22 cellular contexts compared by ENCODE assay signal in genomic region chr4:114383055-114383454, GRCh38.
DNase-seq lines count a peak whose midpoint lies in the region; FAIRE-seq and TF ChIP-seq lines count a peak whose summit lies in the region.
"Had no signal": no experiment of that assay in that cellular context is flagged by ENCODE, and none has a peak within 500 bp of the region (broad histone marks: within the 10 kb centered on the region; RNA-seq: fewer than 3 reads in every experiment).

No MANE protein-coding gene starts in this region.

- TF ChIP-seq POLR2A in esophagus muscularis mucosa (IDR thresholded peaks at IDR 0.05; ENCODE audit: low read depth) = no peak

- H3K18ac ChIP-seq in trophoblast cell (ENCODE audit: low read length) = no peak overlapping the region

- H2BK12ac ChIP-seq in trophoblast cell (ENCODE audit: low read length) = no peak overlapping the region

- H4K20me1 ChIP-seq in astrocyte (ENCODE audit: insufficient read depth, low read length) = no peaks in the 10 kb centered on the region
- H4K20me1 ChIP-seq: BLaER1 treated with 17β-estradiol and CSF1 and Interleukin-3, amounts not matched to agents 10 nM and 100 nM had no signal

- H3K9me3 Mint-ChIP-seq in astrocyte (ENCODE audit: unreplicated experiment) = no peaks in the 10 kb centered on the region
- H3K9me3 Mint-ChIP-seq in activated CD4-positive, alpha-beta memory T cell treated with anti-CD3 and anti-CD28 coated beads, Interleukin-2, amount 10 ng/mL, durations not matched to agents 7 days and 5 days = no peaks in the 10 kb centered on the region
- H3K9me3 Mint-ChIP-seq: CD4-positive, alpha-beta memory T cell had no signal

- H4K91ac ChIP-seq in trophoblast cell (ENCODE audit: low read depth, low read length) = no peak overlapping the region

- DNase-seq in HT1080 (ENCODE audit: low read depth) (peak; percentile 11), astrocyte (ENCODE audit: low read depth) (peak; percentile 27), trophoblast cell (no peak), 8988T (no peak), AG08396 (ENCODE audit: low spot score) (no peak), esophagus muscularis mucosa (ENCODE audit: extremely low spot score) (no peak)
- DNase-seq in activated CD4-positive, alpha-beta memory T cell treated with anti-CD3 and anti-CD28 coated beads, Interleukin-2, amount 10 ng/mL, durations not matched to agents 7 days and 5 days = no peak
- DNase-seq: ACHN; CD4-positive, alpha-beta memory T cell; DND-41; GDM1; NCI-H1092; NCI-H146; NCI-H2029; NCI-H510A treated with DMSO at 0.1 percent for 48 hours; NCI-H748 treated with DMSO at 0.1 percent for 48 hours; SHP77 treated with DMSO at 0.1 percent for 48 hours had no signal

- H3K23ac ChIP-seq in trophoblast cell (ENCODE audit: low read length) = peak overlapping the region; percentile 63

- CTCF ChIA-PET in activated CD4-positive, alpha-beta memory T cell treated with anti-CD3 and anti-CD28 coated beads, Interleukin-2, amount 10 ng/mL, durations not matched to agents 7 days and 5 days (lab: Charles Lee) = interaction anchor here (1.1 kb wide), 2 partner anchors 13 to 276 kb away, joined by 3 read pairs; no protein-coding TSS in a partner anchor

- no peak overlapping the region for H4K8ac ChIP-seq in trophoblast cell (ENCODE audit: low read depth, low read length)

- H3K4me2 ChIP-seq in astrocyte (ENCODE audit: low read length) (peak overlapping the region; percentile 44), trophoblast cell (ENCODE audit: low read length) (no peak overlapping the region)
- H3K4me2 ChIP-seq: BLaER1 treated with 17β-estradiol and CSF1 and Interleukin-3, amounts not matched to agents 10 nM and 100 nM had no signal

- H3K9me3 ChIP-seq in astrocyte (ENCODE audit: insufficient read depth, low read depth, low read length) = no peaks in the 10 kb centered on the region
- H3K9me3 ChIP-seq in trophoblast cell (ENCODE audit: insufficient read depth, low read depth, low read length) = no peaks in the 10 kb centered on the region
- no peaks in the 10 kb centered on the region for H3K9me3 ChIP-seq in esophagus muscularis mucosa
- H3K9me3 ChIP-seq: BLaER1 treated with 17β-estradiol and CSF1 and Interleukin-3, amounts not matched to agents 10 nM and 100 nM had no signal

- no peaks in the 10 kb centered on the region for H3K36me3 Mint-ChIP-seq in astrocyte (ENCODE audit: low read depth, unreplicated experiment)
- no peaks in the 10 kb centered on the region for H3K36me3 Mint-ChIP-seq in activated CD4-positive, alpha-beta memory T cell treated with anti-CD3 and anti-CD28 coated beads, Interleukin-2, amount 10 ng/mL, durations not matched to agents 7 days and 5 days (ENCODE audit: low read depth)
- H3K36me3 Mint-ChIP-seq: CD4-positive, alpha-beta memory T cell had no signal

- H3K4me1 ChIP-seq in astrocyte (ENCODE audit: insufficient read depth, low read length) (peaks cover 16% of the 10 kb centered on the region), trophoblast cell (ENCODE audit: control insufficient read depth in 1 of 2, insufficient read depth in 2 of 2, low read length in 2 of 2) (no peaks in the 10 kb centered on the region), esophagus muscularis mucosa (peaks cover 0 to 8% (median 3%) of the 10 kb centered on the region in 4 donors)

- H3K27me3 Mint-ChIP-seq in astrocyte (ENCODE audit: low read depth, unreplicated experiment) = no peaks in the 10 kb centered on the region
- no peaks in the 10 kb centered on the region for H3K27me3 Mint-ChIP-seq in activated CD4-positive, alpha-beta memory T cell treated with anti-CD3 and anti-CD28 coated beads, Interleukin-2, amount 10 ng/mL, durations not matched to agents 7 days and 5 days

- H3K9ac ChIP-seq in astrocyte (ENCODE audit: low read length) (no peak overlapping the region), trophoblast cell (ENCODE audit: low read length) (no peak overlapping the region)
- H3K9ac ChIP-seq: BLaER1 treated with 17β-estradiol and CSF1 and Interleukin-3, amounts not matched to agents 10 nM and 100 nM had no signal

- POLR2A ChIA-PET in activated CD4-positive, alpha-beta memory T cell treated with anti-CD3 and anti-CD28 coated beads, Interleukin-2, amount 10 ng/mL, durations not matched to agents 7 days and 5 days (lab: Charles Lee) = no interaction called here

- no peak for TF ChIP-seq EP300 in esophagus muscularis mucosa (IDR thresholded peaks at IDR 0.05)

- FAIRE-seq in astrocyte (lab: Jason Lieb, UNC) = peak; percentile 34
- FAIRE-seq: GM18507, K562 had no signal

- H3K4me3 ChIP-seq in astrocyte (ENCODE audit: insufficient read depth, low read depth, low read length) = no peak overlapping the region
- no peak overlapping the region for H3K4me3 ChIP-seq in trophoblast cell (ENCODE audit: low read depth, low read length)
- no peak overlapping the region for H3K4me3 ChIP-seq in esophagus muscularis mucosa
- H3K4me3 ChIP-seq: BLaER1 treated with 17β-estradiol and CSF1 and Interleukin-3, amounts not matched to agents 10 nM and 100 nM; K562; SK-N-MC had no signal

- no CpG with 5 or more reads among the region's 4 CpGs for WGBS in trophoblast cell (ENCODE audit: extremely low coverage, insufficient coverage, insufficient read length)
- WGBS in esophagus muscularis mucosa = 88% methylated on average over 4 of the region's 4 CpGs

- H3K4me3 Mint-ChIP-seq in astrocyte (ENCODE audit: unreplicated experiment) = no peak overlapping the region
- no peak overlapping the region for H3K4me3 Mint-ChIP-seq in activated CD4-positive, alpha-beta memory T cell treated with anti-CD3 and anti-CD28 coated beads, Interleukin-2, amount 10 ng/mL, durations not matched to agents 7 days and 5 days
- H3K4me3 Mint-ChIP-seq: CD4-positive, alpha-beta memory T cell had no signal

- H2AFZ ChIP-seq in astrocyte (ENCODE audit: low read depth, low read length) = no peak overlapping the region
- H2AFZ ChIP-seq in trophoblast cell (ENCODE audit: insufficient read depth, low read length, poor library complexity) = no peak overlapping the region

- no peak overlapping the region for H3K4ac ChIP-seq in trophoblast cell (ENCODE audit: low read depth, low read length)

- no peaks in the 10 kb centered on the region for H3K79me1 ChIP-seq in trophoblast cell (ENCODE audit: low read length)

- no peak overlapping the region for H3K14ac ChIP-seq in trophoblast cell (ENCODE audit: low read length)

- no peak overlapping the region for H2BK5ac ChIP-seq in trophoblast cell (ENCODE audit: low read depth, low read length, poor library complexity)

- H2BK120ac ChIP-seq in trophoblast cell (ENCODE audit: insufficient read depth, low read length, poor library complexity) = no peak overlapping the region

- H3K79me2 ChIP-seq in astrocyte (ENCODE audit: insufficient read depth, low read length) (no peaks in the 10 kb centered on the region), trophoblast cell (ENCODE audit: control insufficient read depth, insufficient read depth, low read length, poor library complexity) (no peaks in the 10 kb centered on the region)

- H3K27me3 ChIP-seq in astrocyte (ENCODE audit: insufficient read depth, low read length) (no peaks in the 10 kb centered on the region), trophoblast cell (ENCODE audit: insufficient read depth, low read length) (no peaks in the 10 kb centered on the region), esophagus muscularis mucosa (no peaks in the 10 kb centered on the region)
- H3K27me3 ChIP-seq: BLaER1 treated with 17β-estradiol and CSF1 and Interleukin-3, amounts not matched to agents 10 nM and 100 nM had no signal

- H3K27ac ChIP-seq in astrocyte (ENCODE audit: low read depth, low read length) = no peak overlapping the region
- no peak overlapping the region for H3K27ac ChIP-seq in trophoblast cell (ENCODE audit: low read depth, low read length)
- no peak overlapping the region for H3K27ac ChIP-seq in esophagus muscularis mucosa (replicated peaks in 1 of 4)
- H3K27ac ChIP-seq: BLaER1 treated with 17β-estradiol and CSF1 and Interleukin-3, amounts not matched to agents 10 nM and 100 nM; RWPE1; SK-N-MC had no signal

- H3K36me3 ChIP-seq in astrocyte (ENCODE audit: insufficient read depth, low read length) = no peaks in the 10 kb centered on the region
- no peaks in the 10 kb centered on the region for H3K36me3 ChIP-seq in trophoblast cell (ENCODE audit: control insufficient read depth in 1 of 2, insufficient read depth in 2 of 2, low read length in 2 of 2)
- no peaks in the 10 kb centered on the region for H3K36me3 ChIP-seq in esophagus muscularis mucosa
- H3K36me3 ChIP-seq: BLaER1 treated with 17β-estradiol and CSF1 and Interleukin-3, amounts not matched to agents 10 nM and 100 nM had no signal

- H3K27ac Mint-ChIP-seq in astrocyte (ENCODE audit: unreplicated experiment) = peak overlapping the region; percentile 31
- no peak overlapping the region for H3K27ac Mint-ChIP-seq in activated CD4-positive, alpha-beta memory T cell treated with anti-CD3 and anti-CD28 coated beads, Interleukin-2, amount 10 ng/mL, durations not matched to agents 7 days and 5 days
- H3K27ac Mint-ChIP-seq: CD4-positive, alpha-beta memory T cell had no signal

- H3K4me1 Mint-ChIP-seq in astrocyte (ENCODE audit: low read depth, unreplicated experiment) = peaks cover 5% of the 10 kb centered on the region
- H3K4me1 Mint-ChIP-seq in activated CD4-positive, alpha-beta memory T cell treated with anti-CD3 and anti-CD28 coated beads, Interleukin-2, amount 10 ng/mL, durations not matched to agents 7 days and 5 days = no peaks in the 10 kb centered on the region
- H3K4me1 Mint-ChIP-seq: CD4-positive, alpha-beta memory T cell had no signal

- no peak overlapping the region for H2AK5ac ChIP-seq in trophoblast cell (ENCODE audit: low read length)

- intact Hi-C loops in esophagus muscularis mucosa (cut with DNase I) = loop anchor here (10.0 kb wide), 2 partner anchors 312 to 988 kb away; no protein-coding TSS in a partner anchor

- no peak for TF ChIP-seq CTCF in astrocyte (IDR thresholded peaks at IDR 0.05; ENCODE audit: insufficient read depth, low read depth, low read length)
- TF ChIP-seq CTCF in esophagus muscularis mucosa (IDR thresholded peaks at IDR 0.05) = no peak

- no peak overlapping the region for H4K12ac ChIP-seq in trophoblast cell (ENCODE audit: low read depth, low read length)

Comparison
In these comparisons a context has a peak if more than half of its experiments do, and no peak if none do; other contexts are left out.
1. DNase-seq: peak in HT1080 (single experiment) and astrocyte (single experiment); none in trophoblast cell (0 of 2), activated CD4-positive, alpha-beta memory T cell treated with anti-CD3 and anti-CD28 coated beads, Interleukin-2, amount 10 ng/mL, durations not matched to agents 7 days and 5 days (single experiment), 8988T (single experiment), AG08396 (single experiment) and esophagus muscularis mucosa (single experiment).